7 cellular contexts compared by ENCODE assay signal in the genomic region with DNA sequence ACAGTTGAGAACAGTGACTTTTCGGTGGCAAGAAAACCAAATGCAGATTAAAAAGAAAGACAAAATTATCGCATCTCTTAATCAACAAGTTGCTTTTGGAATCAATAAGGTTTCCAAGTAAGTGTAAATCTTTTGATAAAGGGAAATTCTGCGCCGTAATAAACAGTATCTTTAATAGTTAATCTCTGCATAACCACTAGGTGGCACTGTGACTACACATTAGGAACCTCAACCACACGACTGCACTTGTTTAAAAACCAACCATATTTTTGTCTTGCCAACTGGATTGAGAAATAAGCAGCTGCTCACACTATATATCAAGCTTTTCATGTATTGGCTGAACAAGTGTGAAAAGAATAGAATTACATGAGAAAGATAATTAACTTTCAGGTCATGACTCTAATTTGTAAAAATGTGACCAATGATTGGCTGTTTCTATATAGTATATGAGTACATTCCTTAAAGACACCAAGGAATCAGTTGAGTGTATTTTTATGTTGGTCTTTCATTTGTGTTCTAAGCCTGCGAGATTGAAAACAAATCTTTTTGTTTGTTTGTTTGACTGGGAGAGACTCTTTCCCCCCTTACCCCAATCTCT.
DNase-seq lines count a peak whose midpoint lies in the region; ATAC-seq, FAIRE-seq and TF ChIP-seq lines count a peak whose summit lies in the region.

No MANE protein-coding gene starts in this region.

- TF ChIP-seq CTCF in GM10248 (IDR thresholded peaks at IDR 0.05; ENCODE audit: control extremely low read depth, extremely low read depth, low read depth, missing control alignments) (peak; percentile 69), GM12878 (IDR thresholded peaks at IDR 0.05 in 2 of 3, conservative IDR thresholded peaks at IDR 0.05 in 1 of 3; ENCODE audit: control insufficient read depth in 2 of 3, extremely low read depth in 1 of 3, insufficient read depth in 1 of 3, low read depth in 3 of 3, low read length in 3 of 3) (peak; percentile 63 to 77 (median 68))

- H3K9ac ChIP-seq in GM12878 (ENCODE audit: control insufficient read depth, insufficient read depth, low read length): no peak overlapping the region

- intact Hi-C loops in GM12878 (cut with micrococcal nuclease; ENCODE audit: unreplicated experiment): loop anchor here (1.0 to 2.0 kb wide), 5 partner anchors 157 to 420 kb away; no protein-coding TSS in a partner anchor

- H2AFZ ChIP-seq in GM12878 (ENCODE audit: control insufficient read depth, low read depth, low read length): no peak overlapping the region

- WGBS in GM12878 (ENCODE audit: insufficient coverage, insufficient replicate concordance, low lambda C conversion rate, missing lambda C conversion rate): under 1% methylated on average over 6 of the region's 6 CpGs

- POLR2A ChIA-PET in GM10248 (lab: Yijun Ruan, JAX) (no interaction called here), GM12878 (lab: Charles Lee) (no interaction called here)

- ATAC-seq in GM12878: peak; percentile 89

- no peaks in the 10 kb centered on the region for H3K79me2 ChIP-seq in GM12878 (ENCODE audit: control insufficient read depth, insufficient read depth, low read length)

- TF ChIP-seq POLR2A in GM12878 (IDR thresholded peaks at IDR 0.05; ENCODE audit: low read depth, low read length): no peak

- CTCF ChIA-PET in GM10248 (lab: Yijun Ruan, JAX) (interaction anchor here (0.6 to 2.5 kb wide), 14 partner anchors 9 to 258 kb away, joined by 3 to 12 read pairs (median 4); partner anchors contain the start of genes CIP2A and DZIP3), GM12878 (lab: Yijun Ruan, JAX) (interaction anchor here (0.7 to 4.5 kb wide), 10 partner anchors 9 to 831 kb away, joined by 3 to 73 read pairs (median 6); no protein-coding TSS in a partner anchor)

- H3K4me2 ChIP-seq in GM12878 (ENCODE audit: control insufficient read depth, insufficient read depth): no peak overlapping the region

- H3K4me1 ChIP-seq in SJCRH30: no peaks in the 10 kb centered on the region
- H3K4me1 ChIP-seq in GM12878 (ENCODE audit: control insufficient read depth, insufficient read depth, low read length): no peaks in the 10 kb centered on the region

- RAD21 ChIA-PET in GM12878 (lab: Charles Lee; ENCODE audit: unreplicated experiment): interaction anchor here (0.6 to 1.5 kb wide), 4 partner anchors 156 to 361 kb away, joined by 3 to 12 read pairs (median 4); no protein-coding TSS in a partner anchor

- peak; percentile 41 for FAIRE-seq in GM12878 (lab: Jason Lieb, UNC)

- H3K27me3 ChIP-seq in H7 (ENCODE audit: control insufficient read depth, insufficient read depth, low read length): no peaks in the 10 kb centered on the region
- no peaks in the 10 kb centered on the region for H3K27me3 ChIP-seq in SJCRH30
- H3K27me3 ChIP-seq in GM12878 (replicated peaks in 1 of 2; ENCODE audit: control insufficient read depth in 2 of 2, insufficient read depth in 2 of 2, low read length in 1 of 2): no peaks in the 10 kb centered on the region

- H3K27ac ChIP-seq in SJCRH30 (no peak overlapping the region), GM12878 (ENCODE audit: control insufficient read depth, insufficient read depth) (no peak overlapping the region)

- H3K9me3 ChIP-seq in SJCRH30 (replicated peaks): peaks cover 5% of the 10 kb centered on the region; the same call in 1 of the 2 replicates
- H3K9me3 ChIP-seq in GM12878 (replicated peaks; ENCODE audit: control insufficient read depth, insufficient read depth, low read length): no peaks in the 10 kb centered on the region

- no TSS peak for BruUV-seq in GM12878 (replicated peaks; lab: Mats Ljungman, UMichigan)

- H3K4me3 ChIP-seq in H7 (ENCODE audit: insufficient read depth, low read depth, low read length) (no peak overlapping the region), SJCRH30 (no peak overlapping the region), GM12878 (no peak overlapping the region)

- SMC1A ChIA-PET in GM12878 (lab: Charles Lee; ENCODE audit: uncharacterized antibody, unreplicated experiment): interaction anchor here (0.6 to 5.2 kb wide), 7 partner anchors 9 to 361 kb away, joined by 3 to 41 read pairs (median 3); no protein-coding TSS in a partner anchor

- H4K20me1 ChIP-seq in GM12878 (ENCODE audit: control insufficient read depth, insufficient read depth): no peaks in the 10 kb centered on the region

- peak; percentile 91 for TF ChIP-seq RAD21 in GM12878 (IDR thresholded peaks at IDR 0.05; ENCODE audit: insufficient read depth, low read depth, low read length)

- peak; percentile 52 for DNase-seq in GM10248 (ENCODE audit: extremely low spot score)
- DNase-seq in H7: peak; percentile 18
- peak; percentile 40 for DNase-seq in NCI-H1092 (lab: John Stamatoyannopoulos, UW)
- peak; percentile 22 to 72 for DNase-seq in SJCRH30
- peak; percentile 11 for DNase-seq in GM12878 (ENCODE audit: low read depth, low spot score)
- peak; percentile 71 for DNase-seq in iPS-NIHi11 (ENCODE audit: low spot score)
- DNase-seq in stimulated activated CD4-positive, alpha-beta T cell treated with anti-CD3 and anti-CD28 coated beads, Interleukin-2, amount 100 ng/mL, for 24 hours: peak; percentile 9 to 46

- no peak for TF ChIP-seq EP300 in GM12878 (IDR thresholded peaks at IDR 0.05; ENCODE audit: borderline replicate concordance in 1 of 2, control insufficient read depth in 1 of 2, low read depth in 2 of 2, low read length in 2 of 2)

- in situ Hi-C loops in GM12878 (cut with MboI): loop anchor here (5.0 to 25.0 kb wide), 2 partner anchors 255 to 425 kb away; no protein-coding TSS in a partner anchor

- peaks cover 4% of the 10 kb centered on the region for H3K36me3 ChIP-seq in H7 (replicated peaks; ENCODE audit: control insufficient read depth, insufficient read depth, low read length)
- H3K36me3 ChIP-seq in SJCRH30: peaks cover 16% of the 10 kb centered on the region; the same call in 1 of the 2 replicates
- no peaks in the 10 kb centered on the region for H3K36me3 ChIP-seq in GM12878 (ENCODE audit: control insufficient read depth in 2 of 2, insufficient read depth in 2 of 2, low read length in 1 of 2)

TF ChIP-seq in GM12878, 131 proteins besides CTCF, POLR2A, EP300 and RAD21 (continues in another document):
- TF ChIP-seq ZNF384 (IDR thresholded peaks at IDR 0.05; ENCODE audit: borderline replicate concordance, low read depth, low read length): no peak
- TF ChIP-seq, protein P1, sequence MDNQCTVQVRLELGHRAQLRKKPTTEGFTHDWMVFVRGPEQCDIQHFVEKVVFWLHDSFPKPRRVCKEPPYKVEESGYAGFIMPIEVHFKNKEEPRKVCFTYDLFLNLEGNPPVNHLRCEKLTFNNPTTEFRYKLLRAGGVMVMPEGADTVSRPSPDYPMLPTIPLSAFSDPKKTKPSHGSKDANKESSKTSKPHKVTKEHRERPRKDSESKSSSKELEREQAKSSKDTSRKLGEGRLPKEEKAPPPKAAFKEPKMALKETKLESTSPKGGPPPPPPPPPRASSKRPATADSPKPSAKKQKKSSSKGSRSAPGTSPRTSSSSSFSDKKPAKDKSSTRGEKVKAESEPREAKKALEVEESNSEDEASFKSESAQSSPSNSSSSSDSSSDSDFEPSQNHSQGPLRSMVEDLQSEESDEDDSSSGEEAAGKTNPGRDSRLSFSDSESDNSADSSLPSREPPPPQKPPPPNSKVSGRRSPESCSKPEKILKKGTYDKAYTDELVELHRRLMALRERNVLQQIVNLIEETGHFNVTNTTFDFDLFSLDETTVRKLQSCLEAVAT (IDR thresholded peaks at IDR 0.05): no peak
- no peak for TF ChIP-seq SPI1 (IDR thresholded peaks at IDR 0.05; ENCODE audit: borderline replicate concordance, insufficient read depth, low read depth, low read length)
- peak; percentile 80; the same call in 1 of the 2 replicates for TF ChIP-seq SMC3 (IDR thresholded peaks at IDR 0.05; ENCODE audit: borderline replicate concordance, low read length)
- no peak for TF ChIP-seq IKZF1 (conservative IDR thresholded peaks at IDR 0.05)
- TF ChIP-seq SP1 (IDR thresholded peaks at IDR 0.05; ENCODE audit: low read depth, low read length): no peak
- TF ChIP-seq FOS (IDR thresholded peaks at IDR 0.05; ENCODE audit: borderline replicate concordance, extremely low read depth, insufficient read length): no peak
- TF ChIP-seq TAF1 (IDR thresholded peaks at IDR 0.05; ENCODE audit: borderline replicate concordance, low read depth, low read length): no peak
- TF ChIP-seq IKZF2 (IDR thresholded peaks at IDR 0.05): no peak
- TF ChIP-seq, protein P2, sequence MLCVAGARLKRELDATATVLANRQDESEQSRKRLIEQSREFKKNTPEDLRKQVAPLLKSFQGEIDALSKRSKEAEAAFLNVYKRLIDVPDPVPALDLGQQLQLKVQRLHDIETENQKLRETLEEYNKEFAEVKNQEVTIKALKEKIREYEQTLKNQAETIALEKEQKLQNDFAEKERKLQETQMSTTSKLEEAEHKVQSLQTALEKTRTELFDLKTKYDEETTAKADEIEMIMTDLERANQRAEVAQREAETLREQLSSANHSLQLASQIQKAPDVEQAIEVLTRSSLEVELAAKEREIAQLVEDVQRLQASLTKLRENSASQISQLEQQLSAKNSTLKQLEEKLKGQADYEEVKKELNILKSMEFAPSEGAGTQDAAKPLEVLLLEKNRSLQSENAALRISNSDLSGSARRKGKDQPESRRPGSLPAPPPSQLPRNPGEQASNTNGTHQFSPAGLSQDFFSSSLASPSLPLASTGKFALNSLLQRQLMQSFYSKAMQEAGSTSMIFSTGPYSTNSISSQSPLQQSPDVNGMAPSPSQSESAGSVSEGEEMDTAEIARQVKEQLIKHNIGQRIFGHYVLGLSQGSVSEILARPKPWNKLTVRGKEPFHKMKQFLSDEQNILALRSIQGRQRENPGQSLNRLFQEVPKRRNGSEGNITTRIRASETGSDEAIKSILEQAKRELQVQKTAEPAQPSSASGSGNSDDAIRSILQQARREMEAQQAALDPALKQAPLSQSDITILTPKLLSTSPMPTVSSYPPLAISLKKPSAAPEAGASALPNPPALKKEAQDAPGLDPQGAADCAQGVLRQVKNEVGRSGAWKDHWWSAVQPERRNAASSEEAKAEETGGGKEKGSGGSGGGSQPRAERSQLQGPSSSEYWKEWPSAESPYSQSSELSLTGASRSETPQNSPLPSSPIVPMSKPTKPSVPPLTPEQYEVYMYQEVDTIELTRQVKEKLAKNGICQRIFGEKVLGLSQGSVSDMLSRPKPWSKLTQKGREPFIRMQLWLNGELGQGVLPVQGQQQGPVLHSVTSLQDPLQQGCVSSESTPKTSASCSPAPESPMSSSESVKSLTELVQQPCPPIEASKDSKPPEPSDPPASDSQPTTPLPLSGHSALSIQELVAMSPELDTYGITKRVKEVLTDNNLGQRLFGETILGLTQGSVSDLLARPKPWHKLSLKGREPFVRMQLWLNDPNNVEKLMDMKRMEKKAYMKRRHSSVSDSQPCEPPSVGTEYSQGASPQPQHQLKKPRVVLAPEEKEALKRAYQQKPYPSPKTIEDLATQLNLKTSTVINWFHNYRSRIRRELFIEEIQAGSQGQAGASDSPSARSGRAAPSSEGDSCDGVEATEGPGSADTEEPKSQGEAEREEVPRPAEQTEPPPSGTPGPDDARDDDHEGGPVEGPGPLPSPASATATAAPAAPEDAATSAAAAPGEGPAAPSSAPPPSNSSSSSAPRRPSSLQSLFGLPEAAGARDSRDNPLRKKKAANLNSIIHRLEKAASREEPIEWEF (IDR thresholded peaks at IDR 0.05; ENCODE audit: insufficient replicate concordance, low read depth, low read length): no peak

Comparison
In these comparisons a context has a peak if more than half of its experiments do, and no peak if none do; other contexts are left out.
1. DNase-seq: peak in every context shown above with its lines; median percentile 71 in iPS-NIHi11; 52 in GM10248; 47 in SJCRH30; 40 in NCI-H1092; 28 in stimulated activated CD4-positive, alpha-beta T cell treated with anti-CD3 and anti-CD28 coated beads, Interleukin-2, amount 100 ng/mL, for 24 hours; 18 in H7; 11 in GM12878.